Comparison of ENCODE assay signal across 18 cellular contexts in genomic region chr16:85704900-85705846, GRCh38. TPM values are rescaled to one million over a fixed set of nuclear protein-coding genes. Genes with fewer than 3 reads are reported as not detected.
"Had no signal": no experiment of that assay in that cellular context is flagged by ENCODE, and none has a peak within 500 bp of the region (broad histone marks: within the 10 kb centered on the region; RNA-seq: fewer than 3 reads in every experiment).

No MANE protein-coding gene starts in this region.

- DNase-seq: activated CD4-positive, alpha-beta T cell treated with anti-CD3 and anti-CD28 coated beads, Interleukin-2, amount 50 U/mL, for 1 hour; activated CD8-positive, alpha-beta memory T cell treated with anti-CD3 and anti-CD28 coated beads for 24 hours; activated gamma-delta T cell treated with Interleukin-2 at 50 U/mL for 16 hours; amniotic stem cell; brain microvascular endothelial cell; cerebellar nuclear complex; dermis blood vessel endothelial cell; erythroblast; ovary; stimulated activated CD4-positive, alpha-beta T cell treated with anti-CD3 and anti-CD28 coated beads, Interleukin-1b, Interleukin-23, amount 100 ng/mL, for 48 hours; upper lobe of right lung had no signal

- H3K27ac ChIP-seq: brain microvascular endothelial cell, gastroesophageal sphincter, ovary, thoracic aorta, upper lobe of right lung had no signal

- H3K36me3 ChIP-seq: brain microvascular endothelial cell, gastroesophageal sphincter, ovary, thoracic aorta, upper lobe of right lung had no signal

- H3K4me1 ChIP-seq: upper lobe of right lung had no signal

- H3K9me3 ChIP-seq: ovary, thoracic aorta, upper lobe of right lung had no signal

- H3K27ac Mint-ChIP-seq: activated naive CD8-positive, alpha-beta T cell; T-helper 2 cell treated with Interferon-gamma antibody and Interleukin-4, amounts not matched to agents 5 μg/mL and 100 μg/mL, for 36 hours had no signal

- H3K4me3 ChIP-seq: gastroesophageal sphincter, ovary, thoracic aorta, upper lobe of right lung had no signal

- H3K36me3 Mint-ChIP-seq: activated naive CD8-positive, alpha-beta T cell had no signal

- H3K27me3 Mint-ChIP-seq: activated naive CD8-positive, alpha-beta T cell had no signal

- H3K27me3 ChIP-seq: brain microvascular endothelial cell, gastroesophageal sphincter, ovary, upper lobe of right lung had no signal

- H3K4me3 Mint-ChIP-seq: activated naive CD8-positive, alpha-beta T cell; T-helper 2 cell treated with Interferon-gamma antibody and Interleukin-4, amounts not matched to agents 5 μg/mL and 100 μg/mL, for 36 hours had no signal

- ATAC-seq: activated CD4-positive, CD25-positive, alpha-beta regulatory T cell treated with anti-CD3 and anti-CD28 coated beads, Interleukin-2, amount 50 U/mL, for 24 hours; gastroesophageal sphincter; upper lobe of right lung had no signal

- H3K9me3 Mint-ChIP-seq: T-helper 2 cell treated with Interferon-gamma antibody and Interleukin-4, amounts not matched to agents 5 μg/mL and 100 μg/mL, for 36 hours had no signal

- FAIRE-seq: islet of Langerhans had no signal

RNA-seq across cellular contexts. Expression of gene C16orf74, which starts 45.7 kb away (rescaled TPM):
- polyA plus RNA-seq: neural cell had no signal
